Comparison of ENCODE assay signal across 11 cellular contexts in genomic region chr2:201466050-201466660, GRCh38. TPM values are rescaled to one million over a fixed set of nuclear protein-coding genes. Genes with fewer than 3 reads are reported as not detected.
A peak's percentile ranks its signal among the peaks of the same experiment; 100 is the strongest.
DNase-seq lines count a peak whose midpoint lies in the region; ATAC-seq and TF ChIP-seq lines count a peak whose summit lies in the region.
"Had no signal": no experiment of that assay in that cellular context is flagged by ENCODE, and none has a peak within 500 bp of the region (broad histone marks: within the 10 kb centered on the region; RNA-seq: fewer than 3 reads in every experiment).

No MANE protein-coding gene starts in this region.

- H3K36me3 ChIP-seq in rectal smooth muscle tissue (ENCODE audit: control insufficient read depth, insufficient read depth, low read length), result peaks cover 10% of the 10 kb centered on the region

- peaks cover 3% of the 10 kb centered on the region for H3K4me1 ChIP-seq in rectal smooth muscle tissue (ENCODE audit: control insufficient read depth, insufficient read depth, low read length)
- H3K4me1 ChIP-seq: HAP-1, spleen had no signal

- peak; percentile 11 for DNase-seq in DMS153 treated with DMSO at 0.1 percent for 48 hours (lab: John Stamatoyannopoulos, UW; ENCODE audit: unreplicated experiment)
- peak; percentile 54 for DNase-seq in RWPE1 (ENCODE audit: low spot score)
- peak; percentile 81 for DNase-seq in fibroblast of the aortic adventitia (ENCODE audit: low read depth)
- no peak for DNase-seq in OCI-M2 (lab: John Stamatoyannopoulos, UW; ENCODE audit: unreplicated experiment)
- no peak for DNase-seq in NCI-H226
- no peak for DNase-seq in NCI-H1092 (lab: John Stamatoyannopoulos, UW)
- DNase-seq: NCI-H187, spleen had no signal

- no peaks in the 10 kb centered on the region for H3K27me3 ChIP-seq in rectal smooth muscle tissue (ENCODE audit: control insufficient read depth, insufficient read depth, low read length)
- H3K27me3 ChIP-seq: spleen had no signal

- POLR2A ChIA-PET in RWPE1 (lab: Yijun Ruan, JAX; ENCODE audit: low non-redundant PET), result no interaction called here

- H3K27ac ChIP-seq in RWPE1 (0 out of 2 replicates have a peak overlapping the region, but pooled peaks have one; percentile 21), rectal smooth muscle tissue (ENCODE audit: low read depth, low read length) (peak overlapping the region; percentile 72)
- H3K27ac ChIP-seq: spleen had no signal

- TF ChIP-seq CTCF in RWPE1 (conservative IDR thresholded peaks at IDR 0.05; ENCODE audit: low read depth), result no peak
- TF ChIP-seq CTCF in fibroblast of the aortic adventitia (IDR thresholded peaks at IDR 0.05; ENCODE audit: insufficient read depth, low read length), result no peak

- CTCF ChIA-PET in RWPE1 (lab: Yijun Ruan, JAX), result no interaction called here

- H3K9ac ChIP-seq in rectal smooth muscle tissue (ENCODE audit: low read length), result no peak overlapping the region

- no peak overlapping the region for H3K4me3 ChIP-seq in fibroblast of the aortic adventitia (ENCODE audit: low read depth, low read length)
- no peak overlapping the region for H3K4me3 ChIP-seq in rectal smooth muscle tissue (ENCODE audit: low read length)
- H3K4me3 ChIP-seq: HAP-1, spleen had no signal

- ATAC-seq in GM21529 (IDR thresholded peaks at IDR 0.05; ENCODE audit: unreplicated experiment), result no peak

RNA-seq across cellular contexts. Expression of gene STRADB, which starts 14.6 kb away (rescaled TPM):
- 47.6 and 57.6 TPM in 2 replicates for total RNA-seq in fibroblast of the aortic adventitia (ENCODE audit: low replicate concordance)

RNA-seq across cellular contexts. Expression of gene TRAK2, which starts 14.9 kb away (rescaled TPM):
- total RNA-seq in fibroblast of the aortic adventitia (ENCODE audit: low replicate concordance), result 22.7 and 74.7 TPM in 2 replicates

Comparison
In these comparisons a context has a peak if more than half of its experiments do, and no peak if none do; other contexts are left out.
1. DNase-seq: peak in DMS153 treated with DMSO at 0.1 percent for 48 hours (single experiment), RWPE1 (single experiment) and fibroblast of the aortic adventitia (single experiment); none in OCI-M2 (single experiment), NCI-H226 (single experiment) and NCI-H1092 (single experiment).